1 cellular context compared by ENCODE assay signal in the genomic region with DNA sequence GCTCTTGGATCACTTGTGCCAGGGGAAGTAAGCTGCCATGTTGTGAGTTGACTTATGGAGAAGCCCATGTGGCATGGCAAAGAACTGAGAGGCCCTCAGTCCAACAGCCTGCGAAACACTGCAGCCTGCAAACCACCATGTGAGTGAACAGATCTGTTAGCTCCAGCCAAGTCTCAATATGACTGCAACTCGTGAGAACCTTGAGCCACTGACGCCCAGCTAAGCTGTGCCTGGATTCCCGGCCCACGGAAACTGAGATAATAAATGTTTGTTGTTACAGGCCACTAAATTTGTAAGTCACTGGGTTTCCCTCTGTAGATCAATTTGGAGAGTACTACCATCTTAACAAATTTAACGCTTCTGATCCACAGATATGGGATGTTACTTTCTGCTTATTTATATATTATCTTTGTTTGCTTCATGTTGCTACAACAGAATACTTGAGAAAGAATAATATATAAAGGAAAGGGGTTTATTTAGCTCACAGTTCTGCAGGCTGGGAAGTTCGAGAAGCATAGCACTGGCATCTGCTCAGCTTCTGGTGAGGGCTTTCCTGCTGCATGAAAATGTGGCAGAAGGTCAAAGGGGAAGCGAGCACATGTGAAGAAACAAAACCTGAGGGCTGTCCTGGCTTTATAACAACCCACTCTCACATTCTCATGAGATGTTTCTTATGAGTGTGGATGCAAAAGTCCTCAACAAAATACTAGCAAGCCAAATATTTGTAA.
A peak's percentile ranks its signal among the peaks of the same experiment; 100 is the strongest.
TF ChIP-seq lines count a peak whose summit lies in the region.

No MANE protein-coding gene starts in this region.

TF ChIP-seq in GM12878, 131 proteins besides CTCF, POLR2A, EP300 and RAD21 (continued from another document and continues in another):
- no peak for TF ChIP-seq STAT3 (IDR thresholded peaks at IDR 0.05; ENCODE audit: low read depth, low read length)
- TF ChIP-seq IRF4 (IDR thresholded peaks at IDR 0.05; ENCODE audit: low read depth, low read length), result peak; percentile 92
- TF ChIP-seq, protein P1, sequence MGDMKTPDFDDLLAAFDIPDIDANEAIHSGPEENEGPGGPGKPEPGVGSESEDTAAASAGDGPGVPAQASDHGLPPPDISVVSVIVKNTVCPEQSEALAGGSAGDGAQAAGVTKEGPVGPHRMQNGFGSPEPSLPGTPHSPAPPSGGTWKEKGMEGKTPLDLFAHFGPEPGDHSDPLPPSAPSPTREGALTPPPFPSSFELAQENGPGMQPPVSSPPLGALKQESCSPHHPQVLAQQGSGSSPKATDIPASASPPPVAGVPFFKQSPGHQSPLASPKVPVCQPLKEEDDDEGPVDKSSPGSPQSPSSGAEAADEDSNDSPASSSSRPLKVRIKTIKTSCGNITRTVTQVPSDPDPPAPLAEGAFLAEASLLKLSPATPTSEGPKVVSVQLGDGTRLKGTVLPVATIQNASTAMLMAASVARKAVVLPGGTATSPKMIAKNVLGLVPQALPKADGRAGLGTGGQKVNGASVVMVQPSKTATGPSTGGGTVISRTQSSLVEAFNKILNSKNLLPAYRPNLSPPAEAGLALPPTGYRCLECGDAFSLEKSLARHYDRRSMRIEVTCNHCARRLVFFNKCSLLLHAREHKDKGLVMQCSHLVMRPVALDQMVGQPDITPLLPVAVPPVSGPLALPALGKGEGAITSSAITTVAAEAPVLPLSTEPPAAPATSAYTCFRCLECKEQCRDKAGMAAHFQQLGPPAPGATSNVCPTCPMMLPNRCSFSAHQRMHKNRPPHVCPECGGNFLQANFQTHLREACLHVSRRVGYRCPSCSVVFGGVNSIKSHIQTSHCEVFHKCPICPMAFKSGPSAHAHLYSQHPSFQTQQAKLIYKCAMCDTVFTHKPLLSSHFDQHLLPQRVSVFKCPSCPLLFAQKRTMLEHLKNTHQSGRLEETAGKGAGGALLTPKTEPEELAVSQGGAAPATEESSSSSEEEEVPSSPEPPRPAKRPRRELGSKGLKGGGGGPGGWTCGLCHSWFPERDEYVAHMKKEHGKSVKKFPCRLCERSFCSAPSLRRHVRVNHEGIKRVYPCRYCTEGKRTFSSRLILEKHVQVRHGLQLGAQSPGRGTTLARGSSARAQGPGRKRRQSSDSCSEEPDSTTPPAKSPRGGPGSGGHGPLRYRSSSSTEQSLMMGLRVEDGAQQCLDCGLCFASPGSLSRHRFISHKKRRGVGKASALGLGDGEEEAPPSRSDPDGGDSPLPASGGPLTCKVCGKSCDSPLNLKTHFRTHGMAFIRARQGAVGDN (IDR thresholded peaks at IDR 0.05), result no peak
- TF ChIP-seq, protein P2, sequence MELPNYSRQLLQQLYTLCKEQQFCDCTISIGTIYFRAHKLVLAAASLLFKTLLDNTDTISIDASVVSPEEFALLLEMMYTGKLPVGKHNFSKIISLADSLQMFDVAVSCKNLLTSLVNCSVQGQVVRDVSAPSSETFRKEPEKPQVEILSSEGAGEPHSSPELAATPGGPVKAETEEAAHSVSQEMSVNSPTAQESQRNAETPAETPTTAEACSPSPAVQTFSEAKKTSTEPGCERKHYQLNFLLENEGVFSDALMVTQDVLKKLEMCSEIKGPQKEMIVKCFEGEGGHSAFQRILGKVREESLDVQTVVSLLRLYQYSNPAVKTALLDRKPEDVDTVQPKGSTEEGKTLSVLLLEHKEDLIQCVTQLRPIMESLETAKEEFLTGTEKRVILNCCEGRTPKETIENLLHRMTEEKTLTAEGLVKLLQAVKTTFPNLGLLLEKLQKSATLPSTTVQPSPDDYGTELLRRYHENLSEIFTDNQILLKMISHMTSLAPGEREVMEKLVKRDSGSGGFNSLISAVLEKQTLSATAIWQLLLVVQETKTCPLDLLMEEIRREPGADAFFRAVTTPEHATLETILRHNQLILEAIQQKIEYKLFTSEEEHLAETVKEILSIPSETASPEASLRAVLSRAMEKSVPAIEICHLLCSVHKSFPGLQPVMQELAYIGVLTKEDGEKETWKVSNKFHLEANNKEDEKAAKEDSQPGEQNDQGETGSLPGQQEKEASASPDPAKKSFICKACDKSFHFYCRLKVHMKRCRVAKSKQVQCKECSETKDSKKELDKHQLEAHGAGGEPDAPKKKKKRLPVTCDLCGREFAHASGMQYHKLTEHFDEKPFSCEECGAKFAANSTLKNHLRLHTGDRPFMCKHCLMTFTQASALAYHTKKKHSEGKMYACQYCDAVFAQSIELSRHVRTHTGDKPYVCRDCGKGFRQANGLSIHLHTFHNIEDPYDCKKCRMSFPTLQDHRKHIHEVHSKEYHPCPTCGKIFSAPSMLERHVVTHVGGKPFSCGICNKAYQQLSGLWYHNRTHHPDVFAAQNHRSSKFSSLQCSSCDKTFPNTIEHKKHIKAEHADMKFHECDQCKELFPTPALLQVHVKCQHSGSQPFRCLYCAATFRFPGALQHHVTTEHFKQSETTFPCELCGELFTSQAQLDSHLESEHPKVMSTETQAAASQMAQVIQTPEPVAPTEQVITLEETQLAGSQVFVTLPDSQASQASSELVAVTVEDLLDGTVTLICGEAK (IDR thresholded peaks at IDR 0.05; ENCODE audit: borderline replicate concordance), result no peak
- no peak for TF ChIP-seq NBN (IDR thresholded peaks at IDR 0.05)
- TF ChIP-seq, protein P3, sequence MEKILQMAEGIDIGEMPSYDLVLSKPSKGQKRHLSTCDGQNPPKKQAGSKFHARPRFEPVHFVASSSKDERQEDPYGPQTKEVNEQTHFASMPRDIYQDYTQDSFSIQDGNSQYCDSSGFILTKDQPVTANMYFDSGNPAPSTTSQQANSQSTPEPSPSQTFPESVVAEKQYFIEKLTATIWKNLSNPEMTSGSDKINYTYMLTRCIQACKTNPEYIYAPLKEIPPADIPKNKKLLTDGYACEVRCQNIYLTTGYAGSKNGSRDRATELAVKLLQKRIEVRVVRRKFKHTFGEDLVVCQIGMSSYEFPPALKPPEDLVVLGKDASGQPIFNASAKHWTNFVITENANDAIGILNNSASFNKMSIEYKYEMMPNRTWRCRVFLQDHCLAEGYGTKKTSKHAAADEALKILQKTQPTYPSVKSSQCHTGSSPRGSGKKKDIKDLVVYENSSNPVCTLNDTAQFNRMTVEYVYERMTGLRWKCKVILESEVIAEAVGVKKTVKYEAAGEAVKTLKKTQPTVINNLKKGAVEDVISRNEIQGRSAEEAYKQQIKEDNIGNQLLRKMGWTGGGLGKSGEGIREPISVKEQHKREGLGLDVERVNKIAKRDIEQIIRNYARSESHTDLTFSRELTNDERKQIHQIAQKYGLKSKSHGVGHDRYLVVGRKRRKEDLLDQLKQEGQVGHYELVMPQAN (conservative IDR thresholded peaks at IDR 0.05), result no peak
- TF ChIP-seq RFX5 (IDR thresholded peaks at IDR 0.05; ENCODE audit: low read depth, low read length), result no peak
- peak; percentile 43; the same call in 1 of the 2 replicates for TF ChIP-seq FOXM1 (IDR thresholded peaks at IDR 0.05; ENCODE audit: low read depth, low read length)
- no peak for TF ChIP-seq HCFC1 (IDR thresholded peaks at IDR 0.05; ENCODE audit: low read length)
- TF ChIP-seq, protein P4, sequence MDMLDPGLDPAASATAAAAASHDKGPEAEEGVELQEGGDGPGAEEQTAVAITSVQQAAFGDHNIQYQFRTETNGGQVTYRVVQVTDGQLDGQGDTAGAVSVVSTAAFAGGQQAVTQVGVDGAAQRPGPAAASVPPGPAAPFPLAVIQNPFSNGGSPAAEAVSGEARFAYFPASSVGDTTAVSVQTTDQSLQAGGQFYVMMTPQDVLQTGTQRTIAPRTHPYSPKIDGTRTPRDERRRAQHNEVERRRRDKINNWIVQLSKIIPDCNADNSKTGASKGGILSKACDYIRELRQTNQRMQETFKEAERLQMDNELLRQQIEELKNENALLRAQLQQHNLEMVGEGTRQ (IDR thresholded peaks at IDR 0.05; ENCODE audit: borderline replicate concordance, low read depth, low read length), result no peak
- no peak for TF ChIP-seq SIN3A (IDR thresholded peaks at IDR 0.05; ENCODE audit: low read depth, low read length)
- TF ChIP-seq CBFB (IDR thresholded peaks at IDR 0.05; ENCODE audit: low read depth), result no peak
- no peak for TF ChIP-seq SMAD1 (IDR thresholded peaks at IDR 0.05; ENCODE audit: low read depth, partially characterized antibody)
- TF ChIP-seq, protein P5, sequence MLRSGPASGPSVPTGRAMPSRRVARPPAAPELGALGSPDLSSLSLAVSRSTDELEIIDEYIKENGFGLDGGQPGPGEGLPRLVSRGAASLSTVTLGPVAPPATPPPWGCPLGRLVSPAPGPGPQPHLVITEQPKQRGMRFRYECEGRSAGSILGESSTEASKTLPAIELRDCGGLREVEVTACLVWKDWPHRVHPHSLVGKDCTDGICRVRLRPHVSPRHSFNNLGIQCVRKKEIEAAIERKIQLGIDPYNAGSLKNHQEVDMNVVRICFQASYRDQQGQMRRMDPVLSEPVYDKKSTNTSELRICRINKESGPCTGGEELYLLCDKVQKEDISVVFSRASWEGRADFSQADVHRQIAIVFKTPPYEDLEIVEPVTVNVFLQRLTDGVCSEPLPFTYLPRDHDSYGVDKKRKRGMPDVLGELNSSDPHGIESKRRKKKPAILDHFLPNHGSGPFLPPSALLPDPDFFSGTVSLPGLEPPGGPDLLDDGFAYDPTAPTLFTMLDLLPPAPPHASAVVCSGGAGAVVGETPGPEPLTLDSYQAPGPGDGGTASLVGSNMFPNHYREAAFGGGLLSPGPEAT (IDR thresholded peaks at IDR 0.05; ENCODE audit: low read depth), result no peak
- no peak for TF ChIP-seq DPF2 (IDR thresholded peaks at IDR 0.05)
- TF ChIP-seq, protein P6, sequence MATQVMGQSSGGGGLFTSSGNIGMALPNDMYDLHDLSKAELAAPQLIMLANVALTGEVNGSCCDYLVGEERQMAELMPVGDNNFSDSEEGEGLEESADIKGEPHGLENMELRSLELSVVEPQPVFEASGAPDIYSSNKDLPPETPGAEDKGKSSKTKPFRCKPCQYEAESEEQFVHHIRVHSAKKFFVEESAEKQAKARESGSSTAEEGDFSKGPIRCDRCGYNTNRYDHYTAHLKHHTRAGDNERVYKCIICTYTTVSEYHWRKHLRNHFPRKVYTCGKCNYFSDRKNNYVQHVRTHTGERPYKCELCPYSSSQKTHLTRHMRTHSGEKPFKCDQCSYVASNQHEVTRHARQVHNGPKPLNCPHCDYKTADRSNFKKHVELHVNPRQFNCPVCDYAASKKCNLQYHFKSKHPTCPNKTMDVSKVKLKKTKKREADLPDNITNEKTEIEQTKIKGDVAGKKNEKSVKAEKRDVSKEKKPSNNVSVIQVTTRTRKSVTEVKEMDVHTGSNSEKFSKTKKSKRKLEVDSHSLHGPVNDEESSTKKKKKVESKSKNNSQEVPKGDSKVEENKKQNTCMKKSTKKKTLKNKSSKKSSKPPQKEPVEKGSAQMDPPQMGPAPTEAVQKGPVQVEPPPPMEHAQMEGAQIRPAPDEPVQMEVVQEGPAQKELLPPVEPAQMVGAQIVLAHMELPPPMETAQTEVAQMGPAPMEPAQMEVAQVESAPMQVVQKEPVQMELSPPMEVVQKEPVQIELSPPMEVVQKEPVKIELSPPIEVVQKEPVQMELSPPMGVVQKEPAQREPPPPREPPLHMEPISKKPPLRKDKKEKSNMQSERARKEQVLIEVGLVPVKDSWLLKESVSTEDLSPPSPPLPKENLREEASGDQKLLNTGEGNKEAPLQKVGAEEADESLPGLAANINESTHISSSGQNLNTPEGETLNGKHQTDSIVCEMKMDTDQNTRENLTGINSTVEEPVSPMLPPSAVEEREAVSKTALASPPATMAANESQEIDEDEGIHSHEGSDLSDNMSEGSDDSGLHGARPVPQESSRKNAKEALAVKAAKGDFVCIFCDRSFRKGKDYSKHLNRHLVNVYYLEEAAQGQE (IDR thresholded peaks at IDR 0.05; ENCODE audit: low read depth, low read length), result no peak
- TF ChIP-seq HDAC2 (IDR thresholded peaks at IDR 0.05), result no peak
- TF ChIP-seq RELA (IDR thresholded peaks at IDR 0.05; ENCODE audit: borderline replicate concordance, partially characterized antibody), result no peak
- 0 out of 2 replicates have a peak, but pooled peaks have one; percentile 37 for TF ChIP-seq PAX5 (IDR thresholded peaks at IDR 0.05; ENCODE audit: borderline replicate concordance, low read depth, low read length)
- TF ChIP-seq, protein P7, sequence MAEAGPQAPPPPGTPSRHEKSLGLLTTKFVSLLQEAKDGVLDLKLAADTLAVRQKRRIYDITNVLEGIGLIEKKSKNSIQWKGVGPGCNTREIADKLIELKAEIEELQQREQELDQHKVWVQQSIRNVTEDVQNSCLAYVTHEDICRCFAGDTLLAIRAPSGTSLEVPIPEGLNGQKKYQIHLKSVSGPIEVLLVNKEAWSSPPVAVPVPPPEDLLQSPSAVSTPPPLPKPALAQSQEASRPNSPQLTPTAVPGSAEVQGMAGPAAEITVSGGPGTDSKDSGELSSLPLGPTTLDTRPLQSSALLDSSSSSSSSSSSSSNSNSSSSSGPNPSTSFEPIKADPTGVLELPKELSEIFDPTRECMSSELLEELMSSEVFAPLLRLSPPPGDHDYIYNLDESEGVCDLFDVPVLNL (IDR thresholded peaks at IDR 0.05; ENCODE audit: low read depth, low read length), result no peak
- TF ChIP-seq, protein P8, sequence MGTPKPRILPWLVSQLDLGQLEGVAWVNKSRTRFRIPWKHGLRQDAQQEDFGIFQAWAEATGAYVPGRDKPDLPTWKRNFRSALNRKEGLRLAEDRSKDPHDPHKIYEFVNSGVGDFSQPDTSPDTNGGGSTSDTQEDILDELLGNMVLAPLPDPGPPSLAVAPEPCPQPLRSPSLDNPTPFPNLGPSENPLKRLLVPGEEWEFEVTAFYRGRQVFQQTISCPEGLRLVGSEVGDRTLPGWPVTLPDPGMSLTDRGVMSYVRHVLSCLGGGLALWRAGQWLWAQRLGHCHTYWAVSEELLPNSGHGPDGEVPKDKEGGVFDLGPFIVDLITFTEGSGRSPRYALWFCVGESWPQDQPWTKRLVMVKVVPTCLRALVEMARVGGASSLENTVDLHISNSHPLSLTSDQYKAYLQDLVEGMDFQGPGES (IDR thresholded peaks at IDR 0.05), result no peak
- peak; percentile 60; the same call in 1 of the 2 replicates for TF ChIP-seq NFIC (IDR thresholded peaks at IDR 0.05; ENCODE audit: low read depth, low read length)
- TF ChIP-seq GATAD2B (conservative IDR thresholded peaks at IDR 0.05; ENCODE audit: low read depth), result no peak
- TF ChIP-seq, protein P9, sequence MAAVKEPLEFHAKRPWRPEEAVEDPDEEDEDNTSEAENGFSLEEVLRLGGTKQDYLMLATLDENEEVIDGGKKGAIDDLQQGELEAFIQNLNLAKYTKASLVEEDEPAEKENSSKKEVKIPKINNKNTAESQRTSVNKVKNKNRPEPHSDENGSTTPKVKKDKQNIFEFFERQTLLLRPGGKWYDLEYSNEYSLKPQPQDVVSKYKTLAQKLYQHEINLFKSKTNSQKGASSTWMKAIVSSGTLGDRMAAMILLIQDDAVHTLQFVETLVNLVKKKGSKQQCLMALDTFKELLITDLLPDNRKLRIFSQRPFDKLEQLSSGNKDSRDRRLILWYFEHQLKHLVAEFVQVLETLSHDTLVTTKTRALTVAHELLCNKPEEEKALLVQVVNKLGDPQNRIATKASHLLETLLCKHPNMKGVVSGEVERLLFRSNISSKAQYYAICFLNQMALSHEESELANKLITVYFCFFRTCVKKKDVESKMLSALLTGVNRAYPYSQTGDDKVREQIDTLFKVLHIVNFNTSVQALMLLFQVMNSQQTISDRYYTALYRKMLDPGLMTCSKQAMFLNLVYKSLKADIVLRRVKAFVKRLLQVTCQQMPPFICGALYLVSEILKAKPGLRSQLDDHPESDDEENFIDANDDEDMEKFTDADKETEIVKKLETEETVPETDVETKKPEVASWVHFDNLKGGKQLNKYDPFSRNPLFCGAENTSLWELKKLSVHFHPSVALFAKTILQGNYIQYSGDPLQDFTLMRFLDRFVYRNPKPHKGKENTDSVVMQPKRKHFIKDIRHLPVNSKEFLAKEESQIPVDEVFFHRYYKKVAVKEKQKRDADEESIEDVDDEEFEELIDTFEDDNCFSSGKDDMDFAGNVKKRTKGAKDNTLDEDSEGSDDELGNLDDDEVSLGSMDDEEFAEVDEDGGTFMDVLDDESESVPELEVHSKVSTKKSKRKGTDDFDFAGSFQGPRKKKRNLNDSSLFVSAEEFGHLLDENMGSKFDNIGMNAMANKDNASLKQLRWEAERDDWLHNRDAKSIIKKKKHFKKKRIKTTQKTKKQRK (IDR thresholded peaks at IDR 0.05; ENCODE audit: low read depth, low read length), result no peak
- TF ChIP-seq HDGF (IDR thresholded peaks at IDR 0.05), result no peak
- TF ChIP-seq SPI1 (IDR thresholded peaks at IDR 0.05; ENCODE audit: borderline replicate concordance, insufficient read depth, low read depth, low read length), result no peak
- no peak for TF ChIP-seq POLR2AphosphoS5 (IDR thresholded peaks at IDR 0.05; ENCODE audit: low read length)
- TF ChIP-seq SMAD5 (IDR thresholded peaks at IDR 0.05; ENCODE audit: low read depth), result no peak
